11 cellular contexts compared by ENCODE assay signal in genomic region chr17:77106874-77107358, GRCh38. TPM values are rescaled to one million over a fixed set of nuclear protein-coding genes. Genes with fewer than 3 reads are reported as not detected.
DNase-seq lines count a peak whose midpoint lies in the region; ATAC-seq, FAIRE-seq and TF ChIP-seq lines count a peak whose summit lies in the region.
"Had no signal": no experiment of that assay in that cellular context is flagged by ENCODE, and none has a peak within 500 bp of the region (broad histone marks: within the 10 kb centered on the region; RNA-seq: fewer than 3 reads in every experiment).

No MANE protein-coding gene starts in this region.

- dilution Hi-C loops in endothelial cell of umbilical vein (cut with MboI; ENCODE audit: extremely low pct_ligation_motif_present, low sequenced_read_pairs), result no loop called here

- no peak for TF ChIP-seq POLR2A in endothelial cell of umbilical vein (IDR thresholded peaks at IDR 0.05; ENCODE audit: low read depth, low read length)

- intact Hi-C loops in endothelial cell of umbilical vein (cut with micrococcal nuclease), result no loop called here

- H3K27ac Mint-ChIP-seq in HFFc6, result no peak overlapping the region

- H3K79me2 ChIP-seq in endothelial cell of umbilical vein (ENCODE audit: control insufficient read depth, insufficient read depth, low read length), result no peaks in the 10 kb centered on the region

- H3K27me3 Mint-ChIP-seq in HFFc6 (ENCODE audit: insufficient read depth), result no peaks in the 10 kb centered on the region; the same call in none of the 2 replicates

- H3K9ac ChIP-seq in endothelial cell of umbilical vein (replicated peaks; ENCODE audit: extremely low read depth, insufficient read depth, low read length), result no peak overlapping the region

- no peaks in the 10 kb centered on the region for H4K20me1 ChIP-seq in endothelial cell of umbilical vein (replicated peaks; ENCODE audit: control insufficient read depth, extremely low read depth, insufficient read depth, low read length)

- H3K4me3 ChIP-seq in GM08714 (ENCODE audit: low read length) (peak overlapping the region; percentile 38; the same call in 1 of the 2 replicates), endothelial cell of umbilical vein (replicated peaks in 1 of 3; ENCODE audit: insufficient read depth in 1 of 3, low read depth in 1 of 3, low read length in 3 of 3) (no peak overlapping the region)
- H3K4me3 ChIP-seq: coronary artery had no signal

- H3K36me3 ChIP-seq in endothelial cell of umbilical vein (ENCODE audit: control insufficient read depth in 2 of 2, extremely low read depth in 1 of 2, insufficient read depth in 2 of 2, low read length in 2 of 2), result no peaks in the 10 kb centered on the region

- peak; percentile 45 for ATAC-seq in GM19025 (IDR thresholded peaks at IDR 0.05; ENCODE audit: low read depth, unreplicated experiment)

- no peaks in the 10 kb centered on the region for H3K9me3 ChIP-seq in endothelial cell of umbilical vein (replicated peaks; ENCODE audit: control insufficient read depth, insufficient read depth, low read length)

- no peaks in the 10 kb centered on the region for H3K9me1 ChIP-seq in endothelial cell of umbilical vein (replicated peaks; ENCODE audit: control insufficient read depth, extremely low read depth, insufficient read depth, low read length)

- DNase-seq in NCI-H128 (lab: John Stamatoyannopoulos, UW; ENCODE audit: unreplicated experiment), result peak; percentile 43
- no peak for DNase-seq in endothelial cell of umbilical vein (ENCODE audit: low read depth, low spot score)
- DNase-seq in nucleus accumbens (lab: John Stamatoyannopoulos, UW), result no peak
- DNase-seq in HFFc6, result no peak
- no peak for DNase-seq in pons (ENCODE audit: low spot score)
- DNase-seq in RKO (ENCODE audit: low spot score), result no peak
- DNase-seq: kidney, NCI-H82 had no signal

- POLR2A ChIA-PET in endothelial cell of umbilical vein (lab: Charles Lee), result no interaction called here

- no peaks in the 10 kb centered on the region for H3K27me3 ChIP-seq in endothelial cell of umbilical vein (ENCODE audit: control insufficient read depth in 2 of 2, insufficient read depth in 2 of 2, low read length in 2 of 2)

- H3K4me3 Mint-ChIP-seq in HFFc6, result no peak overlapping the region

- CTCF ChIA-PET in endothelial cell of umbilical vein (lab: Charles Lee), result interaction anchor here (0.9 to 1.0 kb wide), 2 partner anchors 12 to 18 kb away, joined by 3 to 4 read pairs; no protein-coding TSS in a partner anchor

- no peak for TF ChIP-seq CTCF in endothelial cell of umbilical vein (IDR thresholded peaks at IDR 0.05; ENCODE audit: extremely low read depth in 1 of 2, insufficient read depth in 1 of 2, low read depth in 1 of 2, low read length in 2 of 2)
- no peak for TF ChIP-seq CTCF in HFFc6 (IDR thresholded peaks at IDR 0.05)

- no peak for FAIRE-seq in endothelial cell of umbilical vein (lab: Jason Lieb, UNC)
- FAIRE-seq: kidney had no signal

- H3K36me3 Mint-ChIP-seq in HFFc6 (ENCODE audit: low read depth), result no peaks in the 10 kb centered on the region

- BruUV-seq in endothelial cell of umbilical vein (replicated peaks; lab: Mats Ljungman, UMichigan), result no TSS peak

- no peak overlapping the region for H2AFZ ChIP-seq in endothelial cell of umbilical vein (ENCODE audit: low read depth, low read length)

- H3K4me1 ChIP-seq in endothelial cell of umbilical vein (ENCODE audit: control insufficient read depth, extremely low read depth, insufficient read depth, low read length), result peaks cover 42% of the 10 kb centered on the region

- H3K9me3 Mint-ChIP-seq in HFFc6, result no peaks in the 10 kb centered on the region

- H3K27ac ChIP-seq in endothelial cell of umbilical vein (ENCODE audit: insufficient read depth, low read depth, low read length), result peak overlapping the region; percentile 99
- H3K27ac ChIP-seq: coronary artery had no signal

- H3K4me2 ChIP-seq in endothelial cell of umbilical vein (ENCODE audit: insufficient read depth, low read length), result no peak overlapping the region

- peaks cover 21% of the 10 kb centered on the region for H3K4me1 Mint-ChIP-seq in HFFc6 (ENCODE audit: low read depth)

TF ChIP-seq in endothelial cell of umbilical vein, 7 proteins besides CTCF, POLR2A, EP300 and RAD21:
- TF ChIP-seq MAX (IDR thresholded peaks at IDR 0.05; ENCODE audit: insufficient read depth, insufficient read length) (no peak), GATA2 (IDR thresholded peaks at IDR 0.05; ENCODE audit: insufficient read depth, insufficient read length, low read depth, low read length) (no peak), MYC (IDR thresholded peaks at IDR 0.05; ENCODE audit: low read depth, low read length) (no peak), EZH2 (IDR thresholded peaks at IDR 0.05; ENCODE audit: borderline replicate concordance, low read depth, low read length, severe bottlenecking) (no peak), POLR2AphosphoS5 (IDR thresholded peaks at IDR 0.05; ENCODE audit: insufficient read depth, low read depth, low read length) (no peak), FOS (IDR thresholded peaks at IDR 0.05; ENCODE audit: borderline replicate concordance, insufficient read depth, low read length) (no peak), JUN (IDR thresholded peaks at IDR 0.05; ENCODE audit: borderline replicate concordance, insufficient read depth, insufficient read length, low read depth) (no peak)

RNA-seq across cellular contexts. Expression of gene SEC14L1, which starts 33.9 kb away (rescaled TPM):
- total RNA-seq in endothelial cell of umbilical vein, result 606 and 631 TPM in 2 replicates
- 215 and 276 TPM in 2 replicates for polyA plus RNA-seq in endothelial cell of umbilical vein
- 185 and 188 TPM in 2 replicates for polyA plus RNA-seq in endothelial cell of umbilical vein (2011; cell fraction: cytosol; rRNA removed)
- polyA plus RNA-seq in endothelial cell of umbilical vein (2011; cell fraction: nucleus; rRNA removed), result 360 and 367 TPM in 2 replicates
- polyA plus RNA-seq in endothelial cell of umbilical vein (2012), result 277 and 279 TPM in 2 replicates
- 250 TPM in 2 replicates for polyA minus RNA-seq in endothelial cell of umbilical vein
- polyA minus RNA-seq in endothelial cell of umbilical vein (2011; cell fraction: cytosol; rRNA and poly(A)+ RNA removed), result 19.9 TPM
- 378 and 398 TPM in 2 replicates for polyA minus RNA-seq in endothelial cell of umbilical vein (2011; cell fraction: nucleus; rRNA and poly(A)+ RNA removed)
- total RNA-seq in HFFc6 (2021; fragmentation: NEBNext Ultra II Directional; extraction: Animal tissue kit (Norgen Biotek cat#: 25700)), result 10 to 100 TPM; 63.0 to 91.4 (median 75.0) TPM
